ENCODE assay signal across 17 cellular contexts in genomic region chr7:85285502-85285901, GRCh38.
"Had no signal": no experiment of that assay in that cellular context is flagged by ENCODE, and none has a peak within 500 bp of the region (broad histone marks: within the 10 kb centered on the region; RNA-seq: fewer than 3 reads in every experiment).

No MANE protein-coding gene starts in this region.

- DNase-seq: activated CD4-positive, alpha-beta T cell treated with anti-CD3 and anti-CD28 coated beads for 36 hours; activated CD4-positive, alpha-beta T cell treated with anti-CD3 and anti-CD28 coated beads, Interleukin-2, amount 50 U/mL, for 48 hours; activated gamma-delta T cell; adrenal gland; cerebellar nuclear complex; cortex of kidney; gastrocnemius medialis; heart right ventricle; left ventricle myocardium superior; naive B cell; ovary; right lobe of liver; small intestine; stimulated activated CD4-positive, alpha-beta T cell treated with anti-CD3 and anti-CD28 coated beads, Interleukin-15, amount 100 ng/mL, for 24 hours; stimulated activated CD4-positive, alpha-beta T cell treated with anti-CD3 and anti-CD28 coated beads, Interleukin-4, amount 100 ng/mL, for 1 hour; testis; upper lobe of left lung had no signal

- ATAC-seq: activated CD4-positive, alpha-beta T cell treated with anti-CD3 and anti-CD28 coated beads for 36 hours; gastrocnemius medialis; heart right ventricle; left ventricle myocardium superior; right lobe of liver had no signal
